8 cellular contexts compared by ENCODE assay signal in the genomic region with DNA sequence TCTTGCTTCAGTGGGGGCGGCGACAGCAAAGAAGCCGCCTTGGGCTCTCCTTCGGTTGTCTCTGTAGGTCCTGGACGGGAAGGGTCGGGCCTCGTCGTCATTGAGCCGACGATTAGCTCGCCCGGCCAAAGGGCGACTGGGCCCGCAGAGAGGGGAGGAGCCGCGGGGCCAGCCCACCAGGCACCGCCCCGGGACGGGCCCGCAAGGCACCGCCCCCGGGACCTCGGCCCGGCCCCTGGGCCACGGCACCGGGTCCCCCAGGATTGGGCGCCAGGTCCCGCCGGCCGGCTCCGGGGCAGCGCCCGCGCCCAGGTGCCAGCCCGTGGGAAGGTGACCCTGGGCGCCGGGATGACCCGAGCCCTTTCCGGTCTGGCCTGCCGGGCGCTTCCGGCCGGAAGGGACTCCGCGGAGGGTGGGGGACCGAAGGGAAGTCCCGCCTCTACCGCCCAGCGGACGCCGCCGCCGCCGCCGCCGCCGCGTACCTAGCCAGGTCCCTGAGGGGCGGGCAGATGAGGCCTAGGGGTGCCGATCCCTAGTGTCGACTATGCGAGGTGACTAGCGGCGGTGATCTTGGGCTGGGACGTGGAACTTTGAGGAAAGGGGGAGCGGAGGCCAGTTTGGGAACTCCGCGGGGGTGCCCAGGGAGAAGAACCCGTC. TPM values are rescaled to one million over a fixed set of nuclear protein-coding genes. Genes with fewer than 3 reads are reported as not detected.
DNase-seq lines count a peak whose midpoint lies in the region; ATAC-seq, FAIRE-seq and TF ChIP-seq lines count a peak whose summit lies in the region.

Gene GBA2, minus strand, starts transcription at position 371 of the 657 bp plus-strand sequence. CDS start 524 bp downstream, outside the sequence.
Gene RGP1, plus strand, starts transcription at position 430 of the 657 bp plus-strand sequence. CDS start 469 bp downstream, outside the sequence.

- peak within 1 kb of the TSS; percentile 93 for H3K4me3 Mint-ChIP-seq in activated B cell treated with CpG ODN at 0.5 μM for 24 hours

- peak; percentile 91 to 93 for ATAC-seq in A549
- peak; percentile 48 for ATAC-seq in GM18519 (IDR thresholded peaks at IDR 0.05; ENCODE audit: low FRiP score, unreplicated experiment)
- ATAC-seq in HG03025 (IDR thresholded peaks at IDR 0.05; ENCODE audit: low FRiP score, unreplicated experiment): peak; percentile 63
- peak; percentile 84 for ATAC-seq in activated B cell treated with CpG ODN at 0.5 μM for 24 hours (ENCODE audit: low read depth)

- H3K9me3 Mint-ChIP-seq in activated B cell treated with CpG ODN at 0.5 μM for 24 hours: no peaks in the 10 kb centered on the region

- H3K4me3 ChIP-seq in A549 (peak within 1 kb of the TSS; percentile 69), smooth muscle cell (peak within 1 kb of the TSS; percentile 94)

- POLR2A ChIA-PET in A549 (lab: Yijun Ruan, JAX): interaction anchor here (0.6 to 4.8 kb wide), 13 partner anchors 9 to 669 kb away, joined by 3 to 41 read pairs (median 5); partner anchors contain the start of genes ARHGEF39, CCDC107, CREB3 and FANCG
- POLR2A ChIA-PET in activated B cell treated with CpG ODN at 0.5 μM for 24 hours (lab: Charles Lee): interaction anchor here (0.6 to 6.2 kb wide), 22 partner anchors 8 to 145 kb away, joined by 3 to 67 read pairs (median 4); partner anchors contain the start of genes CCDC107, CREB3, HINT2 and RMRP

- peak within 1 kb of the TSS; percentile 88 for H3K27ac Mint-ChIP-seq in activated B cell treated with CpG ODN at 0.5 μM for 24 hours

- H3K79me2 ChIP-seq in smooth muscle cell (ENCODE audit: low read depth): peaks cover 63% of the 10 kb centered on the region

- no peaks in the 10 kb centered on the region for H3K27me3 ChIP-seq in smooth muscle cell (ENCODE audit: low read depth)

- CTCF ChIA-PET in A549 (lab: Yijun Ruan, JAX) (interaction anchor here (0.8 to 13.6 kb wide), 14 partner anchors 6 to 162 kb away, joined by 3 to 116 read pairs (median 5); partner anchors contain the start of genes CREB3, MSMP and TLN1), activated B cell treated with CpG ODN at 0.5 μM for 24 hours (lab: Charles Lee) (interaction anchor here (0.7 to 6.0 kb wide), 14 partner anchors 7 to 145 kb away, joined by 3 to 51 read pairs (median 5); partner anchors contain the start of gene CCDC107)

- TF ChIP-seq POLR2A in A549 (IDR thresholded peaks at IDR 0.05; ENCODE audit: low read length): peak; percentile 42; the same call in 1 of the 2 replicates

- no peak for TF ChIP-seq EP300 in A549 (IDR thresholded peaks at IDR 0.05)

- 2% methylated on average over 21 of the region's 69 CpGs for WGBS in A549 (ENCODE audit: missing lambda C conversion rate)
- under 1% methylated on average over 65 of the region's 69 CpGs for WGBS in smooth muscle cell (ENCODE audit: low lambda C conversion rate)

- H3K27ac ChIP-seq in A549 (peak within 1 kb of the TSS; percentile 84 to 99), smooth muscle cell (ENCODE audit: low read depth) (peak within 1 kb of the TSS; percentile 44)

- H3K4me2 ChIP-seq in A549 (peak within 1 kb of the TSS; percentile 94), smooth muscle cell (peak within 1 kb of the TSS; percentile 98)

- DNase-seq in A549 (ENCODE audit: low read depth in 1 of 2, low spot score in 1 of 2) (peak; percentile 62 to 81), NCI-H2171 treated with DMSO at 0.1 percent for 48 hours (lab: John Stamatoyannopoulos, UW) (peak; percentile 48), activated B cell treated with CpG ODN at 0.5 μM for 24 hours (peak; percentile 84), cerebellar cortex (ENCODE audit: low spot score) (peak; percentile 81), islet precursor cell (peak; percentile 91), smooth muscle cell (lab: John Stamatoyannopoulos, UW; ENCODE audit: unreplicated experiment) (no peak)

- peaks cover 44% of the 10 kb centered on the region for H4K20me1 ChIP-seq in smooth muscle cell (ENCODE audit: low read depth)

- peak within 1 kb of the TSS; percentile 86 for H3K9ac ChIP-seq in smooth muscle cell (ENCODE audit: low read depth)

- H3K4me1 ChIP-seq in A549 (peaks cover 30% of the 10 kb centered on the region), smooth muscle cell (ENCODE audit: low read depth) (peaks cover 24% of the 10 kb centered on the region)

- H3K36me3 ChIP-seq in smooth muscle cell (ENCODE audit: low read depth): peaks cover 4% of the 10 kb centered on the region

- H3K27me3 Mint-ChIP-seq in activated B cell treated with CpG ODN at 0.5 μM for 24 hours: no peaks in the 10 kb centered on the region

- H3F3A ChIP-seq in smooth muscle cell (ENCODE audit: low read depth): no peaks in the 10 kb centered on the region

- H3K9me3 ChIP-seq in A549 (no peaks in the 10 kb centered on the region), smooth muscle cell (replicated peaks; ENCODE audit: low read depth) (no peaks in the 10 kb centered on the region)

- peaks cover 57% of the 10 kb centered on the region for H3K36me3 Mint-ChIP-seq in activated B cell treated with CpG ODN at 0.5 μM for 24 hours (ENCODE audit: low read depth)

- intact Hi-C loops in activated B cell treated with CpG ODN at 0.5 μM for 24 hours (cut with micrococcal nuclease): loop anchor here (1.0 to 5.0 kb wide), 6 partner anchors 8 to 145 kb away; partner anchors contain the start of genes CREB3, HINT2 and TLN1

- H3K4me1 Mint-ChIP-seq in activated B cell treated with CpG ODN at 0.5 μM for 24 hours: peaks cover 44% of the 10 kb centered on the region

- TF ChIP-seq CTCF in A549 (IDR thresholded peaks at IDR 0.05) (no peak), activated B cell treated with CpG ODN at 0.5 μM for 24 hours (IDR thresholded peaks at IDR 0.05) (no peak), smooth muscle cell (IDR thresholded peaks at IDR 0.05; ENCODE audit: borderline replicate concordance, insufficient read depth, poor library complexity, severe bottlenecking) (no peak)

- TF ChIP-seq RAD21 in A549 (conservative IDR thresholded peaks at IDR 0.05 in 1 of 2, IDR thresholded peaks at IDR 0.05 in 1 of 2): no peak

- peak within 1 kb of the TSS; percentile 84 for H2AFZ ChIP-seq in smooth muscle cell (ENCODE audit: low read depth)

- FAIRE-seq in A549 (lab: Jason Lieb, UNC): no peak

TF ChIP-seq in A549, 52 proteins besides CTCF, POLR2A, EP300 and RAD21 (continues in another document):
- TF ChIP-seq TFCP2L1 (CRISPR knock-in tag; IDR thresholded peaks at IDR 0.05) (no peak), RNF2 (IDR thresholded peaks at IDR 0.05; ENCODE audit: borderline replicate concordance, low read depth) (no peak), EHMT2 (IDR thresholded peaks at IDR 0.05; ENCODE audit: low read depth) (no peak), HEYL (CRISPR knock-in tag; IDR thresholded peaks at IDR 0.05) (no peak), NR3C1 (IDR thresholded peaks at IDR 0.05) (no peak), TP53 (CRISPR knock-in tag; IDR thresholded peaks at IDR 0.05) (no peak), POLR2AphosphoS2 (conservative IDR thresholded peaks at IDR 0.05; ENCODE audit: low read length) (no peak), FOSL2 (IDR thresholded peaks at IDR 0.05) (no peak), FOSL2 (CRISPR knock-in tag; IDR thresholded peaks at IDR 0.05) (no peak), BCL3 (IDR thresholded peaks at IDR 0.05) (peak; percentile 58; the same call in 1 of the 3 replicates), E2F6 (IDR thresholded peaks at IDR 0.05; ENCODE audit: borderline replicate concordance, low read depth) (no peak)
- TF ChIP-seq, protein P1, sequence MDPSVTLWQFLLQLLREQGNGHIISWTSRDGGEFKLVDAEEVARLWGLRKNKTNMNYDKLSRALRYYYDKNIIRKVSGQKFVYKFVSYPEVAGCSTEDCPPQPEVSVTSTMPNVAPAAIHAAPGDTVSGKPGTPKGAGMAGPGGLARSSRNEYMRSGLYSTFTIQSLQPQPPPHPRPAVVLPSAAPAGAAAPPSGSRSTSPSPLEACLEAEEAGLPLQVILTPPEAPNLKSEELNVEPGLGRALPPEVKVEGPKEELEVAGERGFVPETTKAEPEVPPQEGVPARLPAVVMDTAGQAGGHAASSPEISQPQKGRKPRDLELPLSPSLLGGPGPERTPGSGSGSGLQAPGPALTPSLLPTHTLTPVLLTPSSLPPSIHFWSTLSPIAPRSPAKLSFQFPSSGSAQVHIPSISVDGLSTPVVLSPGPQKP (IDR thresholded peaks at IDR 0.05; ENCODE audit: low read depth, low read length): no peak

RNA-seq across cellular contexts. Expression of gene GBA2, which starts in this region (rescaled TPM):
- 40.0 and 47.4 TPM in 2 replicates for polyA plus RNA-seq in A549 (2011; rRNA removed)
- polyA plus RNA-seq in A549 (2012; cell fraction: cytosol; rRNA removed): 39.1 and 41.6 TPM in 2 replicates
- polyA plus RNA-seq in A549 (2012; cell fraction: nucleus; rRNA removed): 165 and 194 TPM in 2 replicates
- 34.8 to 39.5 TPM (median 38.9 TPM) in 3 replicates for polyA plus RNA-seq in A549 (2017; fragmentation: RNase III; extraction: RNeasy Plus Mini Kit Qiagen cat#74134 plus additional on column Dnase treatment)
- polyA minus RNA-seq in A549 (2011; rRNA and poly(A)+ RNA removed): 55.3 and 57.9 TPM in 2 replicates
- 93.4 and 104 TPM in 2 replicates for total RNA-seq in activated B cell treated with CpG ODN at 0.5 μM for 24 hours
- 33.8 and 37.8 TPM in 2 replicates for total RNA-seq in smooth muscle cell
- 35.3 and 52.7 TPM in 2 replicates for polyA plus RNA-seq in smooth muscle cell

RNA-seq across cellular contexts. Expression of gene RGP1, which starts in this region (rescaled TPM):
- 16.6 and 20.2 TPM in 2 replicates for polyA plus RNA-seq in A549 (2011; rRNA removed)
- 7.6 and 10.0 TPM in 2 replicates for polyA plus RNA-seq in A549 (2012; cell fraction: cytosol; rRNA removed)
- polyA plus RNA-seq in A549 (2012; cell fraction: nucleus; rRNA removed): 10.2 and 12.0 TPM in 2 replicates
- 15.0 to 16.1 TPM (median 15.3 TPM) in 3 replicates for polyA plus RNA-seq in A549 (2017; fragmentation: RNase III; extraction: RNeasy Plus Mini Kit Qiagen cat#74134 plus additional on column Dnase treatment)
- 27.4 and 28.8 TPM in 2 replicates for polyA minus RNA-seq in A549 (2011; rRNA and poly(A)+ RNA removed)
- total RNA-seq in activated B cell treated with CpG ODN at 0.5 μM for 24 hours: 23.8 and 25.4 TPM in 2 replicates
- total RNA-seq in smooth muscle cell: 15.3 and 18.3 TPM in 2 replicates
- 12.8 and 14.6 TPM in 2 replicates for polyA plus RNA-seq in smooth muscle cell
